1 cellular context compared by ENCODE assay signal in the genomic region with DNA sequence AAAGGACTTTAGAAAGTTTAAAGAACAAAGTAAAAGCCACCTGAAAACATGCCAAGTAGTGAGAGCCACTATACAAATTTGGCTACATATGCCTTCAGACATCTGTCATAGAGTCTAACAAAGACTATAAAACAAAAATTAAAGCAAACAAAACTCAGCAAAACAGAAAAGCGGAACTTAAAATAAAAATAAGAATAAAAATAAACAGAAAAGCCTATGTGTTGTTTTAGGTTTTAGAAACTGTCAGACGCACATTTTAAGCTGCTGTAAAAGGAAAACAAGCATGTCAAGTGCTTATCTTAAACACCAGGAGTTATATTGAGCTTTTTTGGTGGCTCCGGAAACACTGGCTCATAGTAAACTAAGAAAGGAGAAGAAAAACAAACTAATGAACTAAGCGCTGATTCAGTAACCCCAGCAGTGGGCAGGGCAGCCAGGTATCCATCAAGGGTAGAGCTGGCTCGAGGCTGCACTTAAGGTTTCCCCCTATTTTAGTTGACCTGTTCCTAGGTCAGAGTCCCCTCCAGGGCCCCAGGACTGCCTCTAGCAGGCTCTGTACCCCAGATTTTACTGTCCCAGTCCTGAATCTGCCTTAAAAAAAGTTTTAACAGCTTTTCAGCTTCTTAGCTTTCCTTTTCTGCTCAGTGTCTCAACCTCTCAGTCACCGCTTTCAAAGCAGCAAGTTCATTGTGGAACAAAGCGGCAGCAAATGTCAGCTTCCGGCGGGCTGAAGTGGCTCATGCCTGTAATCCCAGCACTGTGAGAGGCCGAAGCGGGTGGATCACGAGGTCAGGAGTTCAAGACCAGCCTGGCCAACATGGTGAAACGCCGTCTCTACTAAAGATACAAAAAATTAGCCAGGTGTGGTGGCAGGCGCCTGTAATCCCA.
TF ChIP-seq lines count a peak whose summit lies in the region.

No MANE protein-coding gene starts in this region.

TF ChIP-seq in HepG2, 621 proteins besides CTCF, POLR2A, EP300 and RAD21 (continued from another document and continues in another):
- TF ChIP-seq, protein P1, sequence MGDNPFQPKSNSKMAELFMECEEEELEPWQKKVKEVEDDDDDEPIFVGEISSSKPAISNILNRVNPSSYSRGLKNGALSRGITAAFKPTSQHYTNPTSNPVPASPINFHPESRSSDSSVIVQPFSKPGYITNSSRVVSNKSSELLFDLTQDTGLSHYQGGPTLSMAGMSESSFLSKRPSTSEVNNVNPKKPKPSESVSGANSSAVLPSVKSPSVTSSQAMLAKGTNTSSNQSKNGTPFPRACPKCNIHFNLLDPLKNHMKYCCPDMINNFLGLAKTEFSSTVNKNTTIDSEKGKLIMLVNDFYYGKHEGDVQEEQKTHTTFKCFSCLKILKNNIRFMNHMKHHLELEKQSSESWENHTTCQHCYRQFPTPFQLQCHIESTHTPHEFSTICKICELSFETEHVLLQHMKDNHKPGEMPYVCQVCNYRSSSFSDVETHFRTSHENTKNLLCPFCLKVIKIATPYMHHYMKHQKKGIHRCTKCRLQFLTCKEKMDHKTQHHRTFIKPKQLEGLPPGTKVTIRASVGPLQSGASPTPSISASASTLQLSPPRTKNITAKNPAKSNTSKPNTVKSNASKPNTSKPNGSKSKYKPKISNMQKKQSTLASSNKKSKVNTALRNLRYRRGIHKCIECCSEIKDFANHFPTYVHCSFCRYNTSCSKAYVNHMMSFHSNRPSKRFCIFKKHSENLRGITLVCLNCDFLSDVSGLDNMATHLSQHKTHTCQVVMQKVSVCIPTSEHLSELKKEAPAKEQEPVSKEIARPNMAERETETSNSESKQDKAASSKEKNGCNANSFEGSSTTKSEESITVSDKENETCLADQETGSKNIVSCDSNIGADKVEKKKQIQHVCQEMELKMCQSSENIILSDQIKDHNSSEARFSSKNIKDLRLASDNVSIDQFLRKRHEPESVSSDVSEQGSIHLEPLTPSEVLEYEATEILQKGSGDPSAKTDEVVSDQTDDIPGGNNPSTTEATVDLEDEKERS (CRISPR knock-in tag; IDR thresholded peaks at IDR 0.05), result peak; percentile 79; the same call in 1 of the 2 replicates
- no peak for TF ChIP-seq KDM6A (CRISPR knock-in tag; IDR thresholded peaks at IDR 0.05; ENCODE audit: low read depth)
- TF ChIP-seq, protein P2, sequence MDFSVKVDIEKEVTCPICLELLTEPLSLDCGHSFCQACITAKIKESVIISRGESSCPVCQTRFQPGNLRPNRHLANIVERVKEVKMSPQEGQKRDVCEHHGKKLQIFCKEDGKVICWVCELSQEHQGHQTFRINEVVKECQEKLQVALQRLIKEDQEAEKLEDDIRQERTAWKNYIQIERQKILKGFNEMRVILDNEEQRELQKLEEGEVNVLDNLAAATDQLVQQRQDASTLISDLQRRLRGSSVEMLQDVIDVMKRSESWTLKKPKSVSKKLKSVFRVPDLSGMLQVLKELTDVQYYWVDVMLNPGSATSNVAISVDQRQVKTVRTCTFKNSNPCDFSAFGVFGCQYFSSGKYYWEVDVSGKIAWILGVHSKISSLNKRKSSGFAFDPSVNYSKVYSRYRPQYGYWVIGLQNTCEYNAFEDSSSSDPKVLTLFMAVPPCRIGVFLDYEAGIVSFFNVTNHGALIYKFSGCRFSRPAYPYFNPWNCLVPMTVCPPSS (IDR thresholded peaks at IDR 0.05), result no peak
- TF ChIP-seq ZFP90 (CRISPR knock-in tag; IDR thresholded peaks at IDR 0.05; ENCODE audit: borderline replicate concordance), result no peak
- TF ChIP-seq, protein P3, sequence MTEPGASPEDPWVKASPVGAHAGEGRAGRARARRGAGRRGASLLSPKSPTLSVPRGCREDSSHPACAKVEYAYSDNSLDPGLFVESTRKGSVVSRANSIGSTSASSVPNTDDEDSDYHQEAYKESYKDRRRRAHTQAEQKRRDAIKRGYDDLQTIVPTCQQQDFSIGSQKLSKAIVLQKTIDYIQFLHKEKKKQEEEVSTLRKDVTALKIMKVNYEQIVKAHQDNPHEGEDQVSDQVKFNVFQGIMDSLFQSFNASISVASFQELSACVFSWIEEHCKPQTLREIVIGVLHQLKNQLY (CRISPR knock-in tag; IDR thresholded peaks at IDR 0.05), result no peak
- TF ChIP-seq KDM5A (IDR thresholded peaks at IDR 0.05; ENCODE audit: borderline replicate concordance, low read length), result no peak
- TF ChIP-seq ZNF839 (CRISPR knock-in tag; IDR thresholded peaks at IDR 0.05; ENCODE audit: borderline replicate concordance), result no peak
- TF ChIP-seq ZNF850 (CRISPR knock-in tag; conservative IDR thresholded peaks at IDR 0.05), result no peak
- no peak for TF ChIP-seq CREB1 (IDR thresholded peaks at IDR 0.05)
- 0 out of 2 replicates have a peak, but pooled peaks have one; percentile 26 for TF ChIP-seq CREB1 (CRISPR knock-in tag; IDR thresholded peaks at IDR 0.05)
- TF ChIP-seq, protein P4, sequence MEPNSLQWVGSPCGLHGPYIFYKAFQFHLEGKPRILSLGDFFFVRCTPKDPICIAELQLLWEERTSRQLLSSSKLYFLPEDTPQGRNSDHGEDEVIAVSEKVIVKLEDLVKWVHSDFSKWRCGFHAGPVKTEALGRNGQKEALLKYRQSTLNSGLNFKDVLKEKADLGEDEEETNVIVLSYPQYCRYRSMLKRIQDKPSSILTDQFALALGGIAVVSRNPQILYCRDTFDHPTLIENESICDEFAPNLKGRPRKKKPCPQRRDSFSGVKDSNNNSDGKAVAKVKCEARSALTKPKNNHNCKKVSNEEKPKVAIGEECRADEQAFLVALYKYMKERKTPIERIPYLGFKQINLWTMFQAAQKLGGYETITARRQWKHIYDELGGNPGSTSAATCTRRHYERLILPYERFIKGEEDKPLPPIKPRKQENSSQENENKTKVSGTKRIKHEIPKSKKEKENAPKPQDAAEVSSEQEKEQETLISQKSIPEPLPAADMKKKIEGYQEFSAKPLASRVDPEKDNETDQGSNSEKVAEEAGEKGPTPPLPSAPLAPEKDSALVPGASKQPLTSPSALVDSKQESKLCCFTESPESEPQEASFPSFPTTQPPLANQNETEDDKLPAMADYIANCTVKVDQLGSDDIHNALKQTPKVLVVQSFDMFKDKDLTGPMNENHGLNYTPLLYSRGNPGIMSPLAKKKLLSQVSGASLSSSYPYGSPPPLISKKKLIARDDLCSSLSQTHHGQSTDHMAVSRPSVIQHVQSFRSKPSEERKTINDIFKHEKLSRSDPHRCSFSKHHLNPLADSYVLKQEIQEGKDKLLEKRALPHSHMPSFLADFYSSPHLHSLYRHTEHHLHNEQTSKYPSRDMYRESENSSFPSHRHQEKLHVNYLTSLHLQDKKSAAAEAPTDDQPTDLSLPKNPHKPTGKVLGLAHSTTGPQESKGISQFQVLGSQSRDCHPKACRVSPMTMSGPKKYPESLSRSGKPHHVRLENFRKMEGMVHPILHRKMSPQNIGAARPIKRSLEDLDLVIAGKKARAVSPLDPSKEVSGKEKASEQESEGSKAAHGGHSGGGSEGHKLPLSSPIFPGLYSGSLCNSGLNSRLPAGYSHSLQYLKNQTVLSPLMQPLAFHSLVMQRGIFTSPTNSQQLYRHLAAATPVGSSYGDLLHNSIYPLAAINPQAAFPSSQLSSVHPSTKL (CRISPR knock-in tag; IDR thresholded peaks at IDR 0.05), result no peak
- TF ChIP-seq JUNB (CRISPR knock-in tag; IDR thresholded peaks at IDR 0.05; ENCODE audit: borderline replicate concordance), result no peak
- TF ChIP-seq MED8 (CRISPR knock-in tag; IDR thresholded peaks at IDR 0.05; ENCODE audit: insufficient replicate concordance), result no peak
- TF ChIP-seq ZNF234 (CRISPR knock-in tag; conservative IDR thresholded peaks at IDR 0.05), result no peak
- no peak for TF ChIP-seq ZNF260 (CRISPR knock-in tag; IDR thresholded peaks at IDR 0.05; ENCODE audit: borderline replicate concordance, low read depth)
- no peak for TF ChIP-seq AGO1 (IDR thresholded peaks at IDR 0.05; ENCODE audit: low read depth, low read length, poor library complexity, severe bottlenecking)
- no peak for TF ChIP-seq REL (CRISPR knock-in tag; conservative IDR thresholded peaks at IDR 0.05)
- TF ChIP-seq ZNF547 (CRISPR knock-in tag; IDR thresholded peaks at IDR 0.05), result 0 out of 2 replicates have a peak, but pooled peaks have one; percentile 9
- TF ChIP-seq NAIF1 (CRISPR knock-in tag; IDR thresholded peaks at IDR 0.05; ENCODE audit: borderline replicate concordance), result no peak
- no peak for TF ChIP-seq ZNF879 (CRISPR knock-in tag; IDR thresholded peaks at IDR 0.05)
- TF ChIP-seq ZNF607 (CRISPR knock-in tag; IDR thresholded peaks at IDR 0.05; ENCODE audit: borderline replicate concordance), result no peak
- TF ChIP-seq, protein P5, sequence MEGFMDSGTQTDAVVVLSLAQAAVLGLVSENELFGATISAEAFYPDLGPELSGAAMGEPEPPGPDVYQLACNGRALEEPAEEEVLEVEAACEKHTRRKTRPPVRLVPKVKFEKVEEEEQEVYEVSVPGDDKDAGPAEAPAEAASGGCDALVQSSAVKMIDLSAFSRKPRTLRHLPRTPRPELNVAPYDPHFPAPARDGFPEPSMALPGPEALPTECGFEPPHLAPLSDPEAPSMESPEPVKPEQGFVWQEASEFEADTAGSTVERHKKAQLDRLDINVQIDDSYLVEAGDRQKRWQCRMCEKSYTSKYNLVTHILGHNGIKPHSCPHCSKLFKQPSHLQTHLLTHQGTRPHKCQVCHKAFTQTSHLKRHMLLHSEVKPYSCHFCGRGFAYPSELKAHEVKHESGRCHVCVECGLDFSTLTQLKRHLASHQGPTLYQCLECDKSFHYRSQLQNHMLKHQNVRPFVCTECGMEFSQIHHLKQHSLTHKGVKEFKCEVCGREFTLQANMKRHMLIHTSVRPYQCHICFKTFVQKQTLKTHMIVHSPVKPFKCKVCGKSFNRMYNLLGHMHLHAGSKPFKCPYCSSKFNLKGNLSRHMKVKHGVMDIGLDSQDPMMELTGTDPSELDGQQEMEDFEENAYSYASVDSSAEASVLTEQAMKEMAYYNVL (CRISPR knock-in tag; IDR thresholded peaks at IDR 0.05; ENCODE audit: borderline replicate concordance), result no peak; the same call in 1 of the 2 replicates
- TF ChIP-seq, protein P6, sequence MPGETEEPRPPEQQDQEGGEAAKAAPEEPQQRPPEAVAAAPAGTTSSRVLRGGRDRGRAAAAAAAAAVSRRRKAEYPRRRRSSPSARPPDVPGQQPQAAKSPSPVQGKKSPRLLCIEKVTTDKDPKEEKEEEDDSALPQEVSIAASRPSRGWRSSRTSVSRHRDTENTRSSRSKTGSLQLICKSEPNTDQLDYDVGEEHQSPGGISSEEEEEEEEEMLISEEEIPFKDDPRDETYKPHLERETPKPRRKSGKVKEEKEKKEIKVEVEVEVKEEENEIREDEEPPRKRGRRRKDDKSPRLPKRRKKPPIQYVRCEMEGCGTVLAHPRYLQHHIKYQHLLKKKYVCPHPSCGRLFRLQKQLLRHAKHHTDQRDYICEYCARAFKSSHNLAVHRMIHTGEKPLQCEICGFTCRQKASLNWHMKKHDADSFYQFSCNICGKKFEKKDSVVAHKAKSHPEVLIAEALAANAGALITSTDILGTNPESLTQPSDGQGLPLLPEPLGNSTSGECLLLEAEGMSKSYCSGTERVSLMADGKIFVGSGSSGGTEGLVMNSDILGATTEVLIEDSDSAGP (CRISPR knock-in tag; IDR thresholded peaks at IDR 0.05; ENCODE audit: borderline replicate concordance), result no peak
- TF ChIP-seq ZBTB3 (CRISPR knock-in tag; IDR thresholded peaks at IDR 0.05; ENCODE audit: borderline replicate concordance, low read depth), result no peak
- TF ChIP-seq, protein P7, sequence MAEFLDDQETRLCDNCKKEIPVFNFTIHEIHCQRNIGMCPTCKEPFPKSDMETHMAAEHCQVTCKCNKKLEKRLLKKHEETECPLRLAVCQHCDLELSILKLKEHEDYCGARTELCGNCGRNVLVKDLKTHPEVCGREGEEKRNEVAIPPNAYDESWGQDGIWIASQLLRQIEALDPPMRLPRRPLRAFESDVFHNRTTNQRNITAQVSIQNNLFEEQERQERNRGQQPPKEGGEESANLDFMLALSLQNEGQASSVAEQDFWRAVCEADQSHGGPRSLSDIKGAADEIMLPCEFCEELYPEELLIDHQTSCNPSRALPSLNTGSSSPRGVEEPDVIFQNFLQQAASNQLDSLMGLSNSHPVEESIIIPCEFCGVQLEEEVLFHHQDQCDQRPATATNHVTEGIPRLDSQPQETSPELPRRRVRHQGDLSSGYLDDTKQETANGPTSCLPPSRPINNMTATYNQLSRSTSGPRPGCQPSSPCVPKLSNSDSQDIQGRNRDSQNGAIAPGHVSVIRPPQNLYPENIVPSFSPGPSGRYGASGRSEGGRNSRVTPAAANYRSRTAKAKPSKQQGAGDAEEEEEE (CRISPR knock-in tag; IDR thresholded peaks at IDR 0.05; ENCODE audit: borderline replicate concordance), result no peak
- 0 out of 2 replicates have a peak, but pooled peaks have one; percentile 22 for TF ChIP-seq PHF21A (CRISPR knock-in tag; IDR thresholded peaks at IDR 0.05)
- no peak for TF ChIP-seq ZNF205 (CRISPR knock-in tag; IDR thresholded peaks at IDR 0.05)
- no peak for TF ChIP-seq MATR3 (CRISPR knock-in tag; IDR thresholded peaks at IDR 0.05)
- TF ChIP-seq ATAD3A (CRISPR knock-in tag; IDR thresholded peaks at IDR 0.05), result no peak
- TF ChIP-seq, protein P8, sequence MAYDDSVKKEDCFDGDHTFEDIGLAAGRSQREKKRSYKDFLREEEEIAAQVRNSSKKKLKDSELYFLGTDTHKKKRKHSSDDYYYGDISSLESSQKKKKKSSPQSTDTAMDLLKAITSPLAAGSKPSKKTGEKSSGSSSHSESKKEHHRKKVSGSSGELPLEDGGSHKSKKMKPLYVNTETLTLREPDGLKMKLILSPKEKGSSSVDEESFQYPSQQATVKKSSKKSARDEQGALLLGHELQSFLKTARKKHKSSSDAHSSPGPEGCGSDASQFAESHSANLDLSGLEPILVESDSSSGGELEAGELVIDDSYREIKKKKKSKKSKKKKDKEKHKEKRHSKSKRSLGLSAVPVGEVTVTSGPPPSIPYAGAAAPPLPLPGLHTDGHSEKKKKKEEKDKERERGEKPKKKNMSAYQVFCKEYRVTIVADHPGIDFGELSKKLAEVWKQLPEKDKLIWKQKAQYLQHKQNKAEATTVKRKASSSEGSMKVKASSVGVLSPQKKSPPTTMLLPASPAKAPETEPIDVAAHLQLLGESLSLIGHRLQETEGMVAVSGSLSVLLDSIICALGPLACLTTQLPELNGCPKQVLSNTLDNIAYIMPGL (CRISPR knock-in tag; IDR thresholded peaks at IDR 0.05; ENCODE audit: borderline replicate concordance in 1 of 2, low read depth in 1 of 2), result peak; percentile 19 to 28; a peak in 2 of 4 replicates
- TF ChIP-seq CREM (IDR thresholded peaks at IDR 0.05), result 0 out of 2 replicates have a peak, but pooled peaks have one; percentile 13
- TF ChIP-seq CREM (CRISPR knock-in tag; IDR thresholded peaks at IDR 0.05), result no peak
- TF ChIP-seq ATF7 (IDR thresholded peaks at IDR 0.05), result no peak
- TF ChIP-seq ATF7 (CRISPR knock-in tag; IDR thresholded peaks at IDR 0.05), result no peak
- TF ChIP-seq, protein P9, sequence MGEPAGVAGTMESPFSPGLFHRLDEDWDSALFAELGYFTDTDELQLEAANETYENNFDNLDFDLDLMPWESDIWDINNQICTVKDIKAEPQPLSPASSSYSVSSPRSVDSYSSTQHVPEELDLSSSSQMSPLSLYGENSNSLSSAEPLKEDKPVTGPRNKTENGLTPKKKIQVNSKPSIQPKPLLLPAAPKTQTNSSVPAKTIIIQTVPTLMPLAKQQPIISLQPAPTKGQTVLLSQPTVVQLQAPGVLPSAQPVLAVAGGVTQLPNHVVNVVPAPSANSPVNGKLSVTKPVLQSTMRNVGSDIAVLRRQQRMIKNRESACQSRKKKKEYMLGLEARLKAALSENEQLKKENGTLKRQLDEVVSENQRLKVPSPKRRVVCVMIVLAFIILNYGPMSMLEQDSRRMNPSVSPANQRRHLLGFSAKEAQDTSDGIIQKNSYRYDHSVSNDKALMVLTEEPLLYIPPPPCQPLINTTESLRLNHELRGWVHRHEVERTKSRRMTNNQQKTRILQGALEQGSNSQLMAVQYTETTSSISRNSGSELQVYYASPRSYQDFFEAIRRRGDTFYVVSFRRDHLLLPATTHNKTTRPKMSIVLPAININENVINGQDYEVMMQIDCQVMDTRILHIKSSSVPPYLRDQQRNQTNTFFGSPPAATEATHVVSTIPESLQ (CRISPR knock-in tag; conservative IDR thresholded peaks at IDR 0.05), result no peak
- no peak for TF ChIP-seq ZNF724P (CRISPR knock-in tag; IDR thresholded peaks at IDR 0.05; ENCODE audit: borderline replicate concordance)
